Comparison of ENCODE assay signal across 29 cellular contexts in genomic region chr20:22370137-22370536, GRCh38.
"Had no signal": no experiment of that assay in that cellular context is flagged by ENCODE, and none has a peak within 500 bp of the region (broad histone marks: within the 10 kb centered on the region; RNA-seq: fewer than 3 reads in every experiment).

No MANE protein-coding gene starts in this region.

- DNase-seq: natural killer cell; occipital lobe; ovary; posterior cingulate gyrus; psoas muscle; right cardiac atrium; right lobe of liver; sigmoid colon; small intestine; stimulated activated CD4-positive, alpha-beta T cell treated with anti-CD3 and anti-CD28 coated beads, Interleukin-1b, Interleukin-23, amount 100 ng/mL, for 48 hours; stimulated activated CD4-positive, alpha-beta T cell treated with anti-CD3 and anti-CD28 coated beads, Interleukin-4, amount 100 ng/mL, for 1 hour; stimulated activated CD4-positive, alpha-beta T cell treated with anti-CD3 and anti-CD28 coated beads, Interleukin-4, amount 100 ng/mL, for 4 hours; stimulated activated CD8-positive, alpha-beta memory T cell treated with anti-CD3 and anti-CD28 coated beads, Interleukin-4, amount 100 ng/mL, for 48 hours; stimulated activated naive CD4-positive, alpha-beta T cell; stimulated activated naive CD8-positive, alpha-beta T cell treated with anti-CD3 and anti-CD28 coated beads, Interleukin-15, amount 100 ng/mL, for 72 hours; stimulated activated naive CD8-positive, alpha-beta T cell treated with anti-CD3 and anti-CD28 coated beads, Interleukin-15, Interleukin-2, amounts not matched to agents 100 U/mL and 50 U/mL, for 24 hours; substantia nigra; testis; tibial artery; transverse colon; upper lobe of right lung; uterus had no signal

- H3K27ac Mint-ChIP-seq: natural killer cell; neural progenitor cell; progenitor cell of endocrine pancreas; stimulated activated memory B cell treated with anti-CD40 and anti-IgM and Interleukin-4, amounts not matched to agents 10 μg/mL and 1 μg/mL and 100 μg/mL, for 72 hours; stimulated activated naive CD8-positive, alpha-beta T cell treated with anti-CD3 and anti-CD28 coated beads, Interleukin-15, amount 100 ng/mL, for 72 hours; type B pancreatic cell had no signal

- ATAC-seq: natural killer cell; psoas muscle; right cardiac atrium; right lobe of liver; stimulated activated memory B cell treated with anti-CD40 and anti-IgM and Interleukin-4, amounts not matched to agents 10 μg/mL and 1 μg/mL and 100 μg/mL, for 72 hours; stimulated activated naive CD8-positive, alpha-beta T cell treated with anti-CD3 and anti-CD28 coated beads, Interleukin-15, amount 100 ng/mL, for 72 hours; stimulated activated naive CD8-positive, alpha-beta T cell treated with anti-CD3 and anti-CD28 coated beads, Interleukin-15, Interleukin-2, amounts not matched to agents 100 U/mL and 50 U/mL, for 24 hours; upper lobe of right lung had no signal

- H3K4me3 ChIP-seq: neural progenitor cell, ovary, psoas muscle, right lobe of liver, sigmoid colon, suprapubic skin, testis, tibial artery, transverse colon, upper lobe of right lung, uterus had no signal

- H3K4me2 ChIP-seq: neural progenitor cell had no signal

- H3K27me3 Mint-ChIP-seq: stimulated activated memory B cell treated with anti-CD40 and anti-IgM and Interleukin-4, amounts not matched to agents 10 μg/mL and 1 μg/mL and 100 μg/mL, for 72 hours; stimulated activated naive CD8-positive, alpha-beta T cell treated with anti-CD3 and anti-CD28 coated beads, Interleukin-15, amount 100 ng/mL, for 72 hours had no signal

- H3K9me3 ChIP-seq: ovary, psoas muscle, right lobe of liver, sigmoid colon, suprapubic skin, testis, tibial artery, transverse colon, upper lobe of right lung, uterus had no signal

- H3K4me1 ChIP-seq: parathyroid adenoma, right lobe of liver, sigmoid colon, suprapubic skin, testis, upper lobe of right lung, uterus had no signal

- FAIRE-seq: small intestine had no signal

- H3K4me1 Mint-ChIP-seq: neural progenitor cell had no signal

- H3K9ac ChIP-seq: neural progenitor cell, parathyroid adenoma had no signal

- H3K27ac ChIP-seq: neural progenitor cell, ovary, parathyroid adenoma, psoas muscle, right lobe of liver, sigmoid colon, suprapubic skin, testis, tibial artery, transverse colon, upper lobe of right lung, uterus had no signal

- H3K27me3 ChIP-seq: ovary, right lobe of liver, sigmoid colon, testis, tibial artery, transverse colon, upper lobe of right lung, uterus had no signal

- H3K36me3 Mint-ChIP-seq: natural killer cell; neural progenitor cell; stimulated activated memory B cell treated with anti-CD40 and anti-IgM and Interleukin-4, amounts not matched to agents 10 μg/mL and 1 μg/mL and 100 μg/mL, for 72 hours; type B pancreatic cell had no signal

- H3K9me3 Mint-ChIP-seq: nephron; neural progenitor cell; stimulated activated memory B cell treated with anti-CD40 and anti-IgM and Interleukin-4, amounts not matched to agents 10 μg/mL and 1 μg/mL and 100 μg/mL, for 72 hours; type B pancreatic cell had no signal

- H3K4me3 Mint-ChIP-seq: natural killer cell; nephron; neural progenitor cell; stimulated activated memory B cell treated with anti-CD40 and anti-IgM and Interleukin-4, amounts not matched to agents 10 μg/mL and 1 μg/mL and 100 μg/mL, for 72 hours; stimulated activated naive CD8-positive, alpha-beta T cell treated with anti-CD3 and anti-CD28 coated beads, Interleukin-15, amount 100 ng/mL, for 72 hours; type B pancreatic cell had no signal

- H3K36me3 ChIP-seq: neural progenitor cell, ovary, right lobe of liver, sigmoid colon, suprapubic skin, tibial artery, transverse colon, upper lobe of right lung, uterus had no signal
